8 cellular contexts compared by ENCODE assay signal in genomic region chr3:9933561-9934234, GRCh38. TPM values are rescaled to one million over a fixed set of nuclear protein-coding genes. Genes with fewer than 3 reads are reported as not detected.
DNase-seq lines count a peak whose midpoint lies in the region; ATAC-seq and TF ChIP-seq lines count a peak whose summit lies in the region.

TSS of gene CRELD1 (plus strand) at chr3:9933834. CDS start at chr3:9934439, 605 bp downstream.

- no peaks in the 10 kb centered on the region for H4K20me1 ChIP-seq in osteoblast (ENCODE audit: insufficient read depth, low read length)

- peaks cover 4% of the 10 kb centered on the region for H3K79me2 ChIP-seq in osteoblast (ENCODE audit: insufficient read depth, low read length)

- WGBS in testis, 2 donors = 0 to 2% methylated on average over 15 to 49 of the region's 50 CpGs

- TF ChIP-seq CTCF in GM06990 (IDR thresholded peaks at IDR 0.05; ENCODE audit: insufficient read depth, low read length, poor library complexity, severe bottlenecking) (no peak), HFF-Myc (IDR thresholded peaks at IDR 0.05; ENCODE audit: low read depth, low read length, missing control alignments) (no peak), osteoblast (IDR thresholded peaks at IDR 0.05; ENCODE audit: extremely low read depth, low read depth, low read length) (no peak), testis (IDR thresholded peaks at IDR 0.05) (no peak)

- H3K4me1 ChIP-seq in osteoblast (ENCODE audit: insufficient read depth, low read length) (peaks cover 14% of the 10 kb centered on the region), testis (peaks cover 9% of the 10 kb centered on the region)

- peak; percentile 85 to 88 for ATAC-seq in activated naive CD4-positive, alpha-beta T cell treated with anti-CD3 and anti-CD28 coated beads, Interleukin-2, amount 50 U/mL, for 72 hours

- H2AFZ ChIP-seq in osteoblast (ENCODE audit: low read length) = peak within 1 kb of the TSS; percentile 94

- H3K27ac Mint-ChIP-seq in activated naive CD4-positive, alpha-beta T cell treated with anti-CD3 and anti-CD28 coated beads, Interleukin-2, amount 50 U/mL, for 72 hours = peak within 1 kb of the TSS; percentile 96 to 98

- H3K9me3 ChIP-seq in osteoblast (ENCODE audit: low read depth, low read length) = no peaks in the 10 kb centered on the region
- no peaks in the 10 kb centered on the region for H3K9me3 ChIP-seq in testis

- TF ChIP-seq POLR2A in testis (IDR thresholded peaks at IDR 0.05) = no peak

- H3K4me2 ChIP-seq in osteoblast (ENCODE audit: insufficient read depth, low read length) = peak within 1 kb of the TSS; percentile 88

- no peaks in the 10 kb centered on the region for H3K9me3 Mint-ChIP-seq in activated naive CD4-positive, alpha-beta T cell treated with anti-CD3 and anti-CD28 coated beads, Interleukin-2, amount 50 U/mL, for 72 hours

- H3K27me3 ChIP-seq in GM06990 (replicated peaks; ENCODE audit: control insufficient read depth, insufficient read depth, low read length) = no peaks in the 10 kb centered on the region; the same call in 1 of the 2 replicates
- H3K27me3 ChIP-seq in osteoblast (ENCODE audit: insufficient read depth, low read length) = no peaks in the 10 kb centered on the region
- H3K27me3 ChIP-seq in testis = no peaks in the 10 kb centered on the region

- intact Hi-C loops in testis (cut with DNase I; ENCODE audit: low total_unique reads) = no loop called here

- H3K27ac ChIP-seq in osteoblast (ENCODE audit: low read depth, low read length) = peak within 1 kb of the TSS; percentile 87
- H3K27ac ChIP-seq in testis = peak within 1 kb of the TSS; percentile 88 to 89

- H3K4me3 ChIP-seq in GM06990 (replicated peaks; ENCODE audit: low read depth, low read length) (peak within 1 kb of the TSS; percentile 78), HFF-Myc (replicated peaks; ENCODE audit: low read depth, low read length) (peak within 1 kb of the TSS; percentile 52), osteoblast (ENCODE audit: insufficient read depth, low read length) (peak within 1 kb of the TSS; percentile 91), testis (peak within 1 kb of the TSS; percentile 68 to 86)

- H3K36me3 ChIP-seq in GM06990 (ENCODE audit: control insufficient read depth, insufficient read depth, low read length) (peaks cover 9% of the 10 kb centered on the region), osteoblast (ENCODE audit: insufficient read depth, low read length) (peaks cover 17% of the 10 kb centered on the region), testis (ENCODE audit: low read depth, missing control alignments) (no peaks in the 10 kb centered on the region)

- H3K36me3 Mint-ChIP-seq in activated naive CD4-positive, alpha-beta T cell treated with anti-CD3 and anti-CD28 coated beads, Interleukin-2, amount 50 U/mL, for 72 hours = no peaks in the 10 kb centered on the region

- peak; percentile 97 for DNase-seq in GM06990 (ENCODE audit: extremely low read depth, insufficient read length)
- peak; percentile 75 for DNase-seq in HFF-Myc (ENCODE audit: extremely low read depth, low read depth)
- peak; percentile 93 for DNase-seq in NCI-H1048 (lab: John Stamatoyannopoulos, UW)
- DNase-seq in SKM-1 treated with dmso at 0.1 percent for 144 hours (lab: John Stamatoyannopoulos, UW; ENCODE audit: unreplicated experiment) = peak; percentile 94
- peak; percentile 96 to 97 for DNase-seq in activated naive CD4-positive, alpha-beta T cell treated with anti-CD3 and anti-CD28 coated beads, Interleukin-2, amount 50 U/mL, for 72 hours (ENCODE audit: low spot score in 2 of 2)
- DNase-seq in glomerular visceral epithelial cell (ENCODE audit: extremely low spot score) = peak; percentile 91
- peak; percentile 98 for DNase-seq in osteoblast (ENCODE audit: insufficient read length, low spot score, missing footprints)
- DNase-seq in testis = peak; percentile 96

RNA-seq across cellular contexts. Expression of gene CRELD1, which starts in this region (rescaled TPM):
- total RNA-seq in activated naive CD4-positive, alpha-beta T cell treated with anti-CD3 and anti-CD28 coated beads, Interleukin-2, amount 50 U/mL, for 72 hours = 10 to 100 TPM; 23.8 to 25.0 TPM
- 7.6 and 10.3 TPM in 2 replicates for total RNA-seq in osteoblast
- 10 to 100 TPM; 34.9 to 37.1 TPM for total RNA-seq in testis
- polyA plus RNA-seq in testis (ENCODE audit: insufficient read depth, low read depth, low replicate concordance) = 65.7 TPM

Comparison
In these comparisons a context has a peak if more than half of its experiments do, and no peak if none do; other contexts are left out.
1. Peak in every context shown above with its lines: DNase-seq, ATAC-seq, H3K4me3 ChIP-seq and H3K27ac ChIP-seq.